9 cellular contexts compared by ENCODE assay signal in the genomic region with DNA sequence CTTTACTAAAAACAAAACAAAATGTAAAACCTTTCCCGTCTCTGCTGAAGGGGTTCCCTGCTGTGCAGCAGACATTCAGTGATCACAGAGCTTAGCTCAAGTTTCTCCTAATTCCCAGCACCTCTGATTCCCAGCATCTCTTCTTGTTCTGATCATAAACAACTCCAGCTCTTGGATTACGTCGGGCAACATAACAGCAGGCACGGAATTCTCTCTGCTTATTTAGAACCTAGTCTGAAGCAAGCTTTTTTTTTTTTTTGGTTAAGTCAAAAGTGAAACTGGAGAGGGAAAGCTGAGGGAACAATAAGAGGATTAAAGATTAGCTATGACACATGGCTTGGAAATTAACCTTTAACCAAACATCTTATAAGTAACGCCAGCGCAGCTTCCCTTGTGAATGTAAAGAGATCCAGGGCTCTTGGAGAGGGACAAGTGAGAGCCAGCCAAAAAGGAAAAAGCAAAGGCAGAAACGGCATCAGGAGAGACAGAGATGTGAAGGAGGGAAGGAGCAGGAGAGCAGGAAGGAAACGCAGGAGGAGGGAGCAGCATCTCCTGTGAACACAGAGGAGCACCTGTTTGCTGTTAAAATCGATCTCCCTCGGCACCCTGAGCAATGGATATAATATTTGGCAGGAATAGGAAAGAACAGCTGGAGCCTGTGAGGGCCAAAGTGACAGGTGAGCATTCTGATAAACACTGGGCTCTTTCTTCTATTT. TPM values are rescaled to one million over a fixed set of nuclear protein-coding genes. Genes with fewer than 3 reads are reported as not detected.
A peak's percentile ranks its signal among the peaks of the same experiment; 100 is the strongest.
DNase-seq lines count a peak whose midpoint lies in the region; ATAC-seq lines count a peak whose summit lies in the region.
"Had no signal": no experiment of that assay in that cellular context is flagged by ENCODE, and none has a peak within 500 bp of the region (broad histone marks: within the 10 kb centered on the region; RNA-seq: fewer than 3 reads in every experiment).

A gene with protein sequence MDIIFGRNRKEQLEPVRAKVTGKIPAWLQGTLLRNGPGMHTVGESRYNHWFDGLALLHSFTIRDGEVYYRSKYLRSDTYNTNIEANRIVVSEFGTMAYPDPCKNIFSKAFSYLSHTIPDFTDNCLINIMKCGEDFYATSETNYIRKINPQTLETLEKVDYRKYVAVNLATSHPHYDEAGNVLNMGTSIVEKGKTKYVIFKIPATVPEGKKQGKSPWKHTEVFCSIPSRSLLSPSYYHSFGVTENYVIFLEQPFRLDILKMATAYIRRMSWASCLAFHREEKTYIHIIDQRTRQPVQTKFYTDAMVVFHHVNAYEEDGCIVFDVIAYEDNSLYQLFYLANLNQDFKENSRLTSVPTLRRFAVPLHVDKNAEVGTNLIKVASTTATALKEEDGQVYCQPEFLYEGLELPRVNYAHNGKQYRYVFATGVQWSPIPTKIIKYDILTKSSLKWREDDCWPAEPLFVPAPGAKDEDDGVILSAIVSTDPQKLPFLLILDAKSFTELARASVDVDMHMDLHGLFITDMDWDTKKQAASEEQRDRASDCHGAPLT (plus strand): TSS at position 394 of the 716 bp plus-strand sequence. CDS start 220 bp downstream, at position 614.

- H3K36me3 ChIP-seq in muscle layer of colon (ENCODE audit: insufficient read depth, low read length): no peaks in the 10 kb centered on the region

- peak; percentile 29 to 77 (median 46) for DNase-seq in NCI-H1417 (lab: John Stamatoyannopoulos, UW)
- no peak for DNase-seq in NCI-H1417 treated with DMSO at 0.1 percent for 48 hours (lab: John Stamatoyannopoulos, UW)
- peak; percentile 9 for DNase-seq in NCI-H2196 (lab: John Stamatoyannopoulos, UW; ENCODE audit: unreplicated experiment)
- DNase-seq in ecto neural progenitor cell (ENCODE audit: low spot score): peak; percentile 60
- no peak for DNase-seq in NAMALWA (ENCODE audit: low spot score)
- no peak for DNase-seq in occipital lobe (lab: John Stamatoyannopoulos, UW)

- peak within 1 kb of the TSS; percentile 36 to 44 for H3K4me3 ChIP-seq in muscle layer of colon (ENCODE audit: low read depth in 1 of 2, low read length in 2 of 2)

- peak within 1 kb of the TSS; percentile 75 for H3K27ac ChIP-seq in muscle layer of colon (ENCODE audit: low read depth, low read length)

- peaks cover 9% of the 10 kb centered on the region for H3K4me1 ChIP-seq in muscle layer of colon (ENCODE audit: insufficient read depth, low read length)

- no peaks in the 10 kb centered on the region for H3K9me3 ChIP-seq in muscle layer of colon (ENCODE audit: low read length)

- H3K9ac ChIP-seq in muscle layer of colon (ENCODE audit: low read length): peak within 1 kb of the TSS; percentile 47

- H3K27me3 ChIP-seq in muscle layer of colon (ENCODE audit: control insufficient read depth in 1 of 2, insufficient read depth in 2 of 2, low read length in 2 of 2): no peaks in the 10 kb centered on the region

- ATAC-seq in HG02885 (IDR thresholded peaks at IDR 0.05; ENCODE audit: poor library complexity, unreplicated experiment): no peak

RNA-seq across cellular contexts. Expression of the gene that starts here (rescaled TPM):
- 0.31 TPM for total RNA-seq in occipital lobe
- total RNA-seq: subcutaneous adipose tissue had no signal

Comparison
In these comparisons a context has a peak if more than half of its experiments do, and no peak if none do; other contexts are left out.
1. DNase-seq: peak in NCI-H1417 (3 of 3), NCI-H2196 (single experiment) and ecto neural progenitor cell (single experiment); none in NCI-H1417 treated with DMSO at 0.1 percent for 48 hours (single experiment), NAMALWA (single experiment) and occipital lobe (single experiment).